In the genomic region with DNA sequence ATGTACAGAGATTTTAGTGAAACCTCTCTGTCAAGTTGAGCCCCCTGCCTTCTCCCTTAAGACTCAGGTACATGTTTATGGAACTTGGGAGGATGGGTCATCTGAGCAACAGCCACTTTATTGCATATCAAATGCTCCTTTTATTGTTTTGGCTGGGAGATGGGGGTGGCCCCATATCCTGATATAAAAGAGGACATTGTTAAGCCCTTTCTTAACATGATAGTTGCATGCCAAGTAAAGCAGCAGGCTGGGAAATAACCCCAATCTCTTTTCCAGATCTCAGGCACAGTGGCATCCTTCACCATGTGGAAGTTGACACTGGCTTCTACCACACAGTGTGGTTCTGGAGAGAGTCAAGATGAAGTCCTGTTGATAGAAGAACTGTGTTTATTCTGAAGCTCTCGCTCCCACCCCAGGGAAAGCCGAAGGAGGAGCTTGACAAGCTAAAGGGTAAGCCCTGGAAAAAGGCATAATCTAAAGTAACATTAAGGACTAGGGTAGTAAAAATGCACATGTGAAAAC, we compare ENCODE assay signal across 38 cellular contexts.
"Had no signal": no experiment of that assay in that cellular context is flagged by ENCODE, and none has a peak within 500 bp of the region (broad histone marks: within the 10 kb centered on the region; RNA-seq: fewer than 3 reads in every experiment).

No MANE protein-coding gene starts in this region.

- H3K27me3 ChIP-seq: adrenal gland, breast epithelium, cardiac muscle cell, esophagus muscularis mucosa, foreskin keratinocyte, gastroesophageal sphincter had no signal

- H3K27me3 Mint-ChIP-seq: activated B cell treated with CpG ODN at 0.5 μM for 24 hours; activated CD8-positive, alpha-beta T cell treated with anti-CD3 and anti-CD28 coated beads for 36 hours; activated naive CD4-positive, alpha-beta T cell treated with anti-CD3 and anti-CD28 coated beads, Interleukin-2, amount 50 U/mL, for 24 hours; activated naive CD8-positive, alpha-beta T cell treated with anti-CD3 and anti-CD28 coated beads, Interleukin-2, amount 50 U/mL, for 24 hours; brain; dendritic cell treated with granulocyte-macrophage colony-stimulating factor and Interleukin-4, amounts not matched to agents 40 ng/mL and 50 ng/mL, for 4 days; T-cell had no signal

- H3K4me3 Mint-ChIP-seq: activated B cell treated with CpG ODN at 0.5 μM for 24 hours; activated CD8-positive, alpha-beta T cell treated with anti-CD3 and anti-CD28 coated beads for 36 hours; activated naive CD4-positive, alpha-beta T cell treated with anti-CD3 and anti-CD28 coated beads for 36 hours; activated naive CD4-positive, alpha-beta T cell treated with anti-CD3 and anti-CD28 coated beads, Interleukin-2, amount 50 U/mL, for 24 hours; activated naive CD8-positive, alpha-beta T cell treated with anti-CD3 and anti-CD28 coated beads for 36 hours; activated naive CD8-positive, alpha-beta T cell treated with anti-CD3 and anti-CD28 coated beads, Interleukin-2, amount 50 U/mL, for 24 hours; activated T-helper 1 cell treated with anti-CD3 and anti-CD28 coated beads, Interleukin-12 subunit alpha, Interleukin-12 subunit beta, Interleukin-2, Interleukin-4 antibody, amounts not matched to agents 30 ng/mL and 10 ng/mL and 1 ng/mL, durations not matched to agents 14 hours and 24 hours and 36 hours; brain; dendritic cell treated with granulocyte-macrophage colony-stimulating factor and Interleukin-4, amounts not matched to agents 40 ng/mL and 50 ng/mL, for 4 days; endodermal cell; T-cell; T-helper 1 cell treated with Interleukin-12 subunit alpha and Interleukin-12 subunit beta and Interleukin-4 antibody, amounts not matched to agents 30 μg/mL and 1 μg/mL, for 36 hours had no signal

- H3K4me1 Mint-ChIP-seq: activated B cell treated with CpG ODN at 0.5 μM for 24 hours; activated naive CD4-positive, alpha-beta T cell treated with anti-CD3 and anti-CD28 coated beads, Interleukin-2, amount 50 U/mL, for 24 hours; activated naive CD8-positive, alpha-beta T cell treated with anti-CD3 and anti-CD28 coated beads for 36 hours; activated naive CD8-positive, alpha-beta T cell treated with anti-CD3 and anti-CD28 coated beads, Interleukin-2, amount 50 U/mL, for 24 hours; brain; endodermal cell; T-cell had no signal

- H3K27ac Mint-ChIP-seq: activated B cell treated with CpG ODN at 0.5 μM for 24 hours; activated CD8-positive, alpha-beta T cell treated with anti-CD3 and anti-CD28 coated beads for 36 hours; activated naive CD4-positive, alpha-beta T cell treated with anti-CD3 and anti-CD28 coated beads for 36 hours; activated naive CD4-positive, alpha-beta T cell treated with anti-CD3 and anti-CD28 coated beads, Interleukin-2, amount 50 U/mL, for 24 hours; activated naive CD8-positive, alpha-beta T cell treated with anti-CD3 and anti-CD28 coated beads for 36 hours; activated naive CD8-positive, alpha-beta T cell treated with anti-CD3 and anti-CD28 coated beads, Interleukin-2, amount 50 U/mL, for 24 hours; activated T-helper 1 cell treated with anti-CD3 and anti-CD28 coated beads, Interleukin-12 subunit alpha, Interleukin-12 subunit beta, Interleukin-2, Interleukin-4 antibody, amounts not matched to agents 30 ng/mL and 10 ng/mL and 1 ng/mL, durations not matched to agents 14 hours and 24 hours and 36 hours; activated T-helper 2 cell treated with anti-CD3 and anti-CD28 coated beads, Interferon-gamma antibody, Interleukin-2, Interleukin-4, amounts not matched to agents 10 μg/mL and 5 μg/mL and 100 μg/mL, durations not matched to agents 14 hours and 24 hours and 36 hours; dendritic cell treated with granulocyte-macrophage colony-stimulating factor and Interleukin-4, amounts not matched to agents 40 ng/mL and 50 ng/mL, for 4 days; endodermal cell; T-cell; T-helper 1 cell treated with Interleukin-12 subunit alpha and Interleukin-12 subunit beta and Interleukin-4 antibody, amounts not matched to agents 30 μg/mL and 1 μg/mL, for 36 hours had no signal

- H3K4me1 ChIP-seq: adrenal gland, breast epithelium, foreskin keratinocyte had no signal

- ATAC-seq: activated CD4-positive, CD25-positive, alpha-beta regulatory T cell treated with anti-CD3 and anti-CD28 coated beads, Interleukin-2, amount 50 U/mL, for 24 hours; activated CD8-positive, alpha-beta T cell treated with anti-CD3 and anti-CD28 coated beads for 36 hours; activated naive CD8-positive, alpha-beta T cell treated with anti-CD3 and anti-CD28 coated beads, Interleukin-2, amount 50 U/mL, for 24 hours; foreskin keratinocyte; gastroesophageal sphincter; T-cell had no signal

- H3K4me3 ChIP-seq: adrenal gland, breast epithelium, cardiac muscle cell, coronary artery, dorsolateral prefrontal cortex, esophagus muscularis mucosa, gastroesophageal sphincter had no signal

- DNase-seq: activated B cell treated with CpG ODN at 0.5 μM for 24 hours; activated CD4-positive, alpha-beta T cell treated with anti-CD3 and anti-CD28 coated beads for 48 hours; activated CD4-positive, alpha-beta T cell treated with anti-CD3 and anti-CD28 coated beads, Interleukin-2, amount 50 U/mL, for 1 hour; activated CD4-positive, alpha-beta T cell treated with anti-CD3 and anti-CD28 coated beads, Interleukin-2, amount 50 U/mL, for 48 hours; activated CD8-positive, alpha-beta memory T cell treated with anti-CD3 and anti-CD28 coated beads for 24 hours; activated CD8-positive, alpha-beta T cell treated with anti-CD3 and anti-CD28 coated beads for 36 hours; activated effector memory CD4-positive, alpha-beta T cell treated with anti-CD3 and anti-CD28 coated beads, Interleukin-2, amount 50 U/mL, for 16 hours; activated naive CD4-positive, alpha-beta T cell treated with anti-CD3 and anti-CD28 coated beads for 36 hours; activated naive CD8-positive, alpha-beta T cell treated with anti-CD3 and anti-CD28 coated beads for 36 hours; activated naive CD8-positive, alpha-beta T cell treated with anti-CD3 and anti-CD28 coated beads, Interleukin-2, amount 50 U/mL, for 24 hours; activated T-cell treated with anti-CD3 and anti-CD28 coated beads, Interleukin-2, amount 50 U/mL, for 1 hour; activated T-cell treated with anti-CD3 and anti-CD28 coated beads, Interleukin-2, amount 50 U/mL, for 48 hours; adrenal gland; amygdala; aorta; central memory CD4-positive, alpha-beta T cell; cerebellar nuclear complex; dorsolateral prefrontal cortex; effector memory CD4-positive, alpha-beta T cell; endodermal cell; erythroblast; foreskin keratinocyte; SW 1271; T-cell; T1000; WERI-Rb-1 had no signal

- H3K9me3 ChIP-seq: adrenal gland, breast epithelium, esophagus muscularis mucosa, gastroesophageal sphincter had no signal

- H3K36me3 Mint-ChIP-seq: activated naive CD4-positive, alpha-beta T cell treated with anti-CD3 and anti-CD28 coated beads, Interleukin-2, amount 50 U/mL, for 24 hours; activated naive CD8-positive, alpha-beta T cell treated with anti-CD3 and anti-CD28 coated beads for 36 hours; brain; T-cell had no signal

- H3K9me3 Mint-ChIP-seq: activated B cell treated with CpG ODN at 0.5 μM for 24 hours; activated CD8-positive, alpha-beta T cell treated with anti-CD3 and anti-CD28 coated beads for 36 hours; activated naive CD4-positive, alpha-beta T cell treated with anti-CD3 and anti-CD28 coated beads for 36 hours; activated naive CD4-positive, alpha-beta T cell treated with anti-CD3 and anti-CD28 coated beads, Interleukin-2, amount 50 U/mL, for 24 hours; activated naive CD8-positive, alpha-beta T cell treated with anti-CD3 and anti-CD28 coated beads for 36 hours; activated naive CD8-positive, alpha-beta T cell treated with anti-CD3 and anti-CD28 coated beads, Interleukin-2, amount 50 U/mL, for 24 hours; brain; endodermal cell had no signal

- H3K36me3 ChIP-seq: adrenal gland, breast epithelium, cardiac muscle cell, esophagus muscularis mucosa, gastroesophageal sphincter, WERI-Rb-1 had no signal

- H3K27ac ChIP-seq: adrenal gland, breast epithelium, cardiac muscle cell, coronary artery, dorsolateral prefrontal cortex, esophagus muscularis mucosa, foreskin keratinocyte, gastroesophageal sphincter, WERI-Rb-1 had no signal
